Comparison of ENCODE assay signal across 16 cellular contexts in the genomic region with DNA sequence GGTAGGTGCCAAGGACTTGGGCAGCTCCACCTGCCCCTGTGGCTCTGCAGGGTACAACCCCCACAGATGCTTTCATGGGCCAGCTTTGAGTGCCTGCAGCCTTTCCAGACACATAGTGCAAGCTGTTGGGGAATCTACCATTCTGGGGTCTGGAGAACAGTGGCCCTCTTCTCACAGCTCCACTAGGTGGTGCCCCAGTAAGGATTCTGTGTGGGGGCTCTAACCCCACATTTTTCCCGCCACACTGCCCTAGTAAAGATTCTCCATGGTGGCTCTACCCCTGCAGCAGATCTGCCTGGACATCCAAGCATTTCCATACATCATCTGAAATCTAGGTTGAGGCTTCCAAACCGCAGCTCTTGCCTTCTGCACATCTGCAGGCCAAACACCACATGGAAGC.
DNase-seq lines count a peak whose midpoint lies in the region; ATAC-seq and TF ChIP-seq lines count a peak whose summit lies in the region.
"Had no signal": no experiment of that assay in that cellular context is flagged by ENCODE, and none has a peak within 500 bp of the region (broad histone marks: within the 10 kb centered on the region; RNA-seq: fewer than 3 reads in every experiment).

No MANE protein-coding gene starts in this region.

- no peaks in the 10 kb centered on the region for H4K20me1 ChIP-seq in Loucy (ENCODE audit: insufficient read depth, low read length, poor library complexity, severe bottlenecking)

- no peaks in the 10 kb centered on the region for H3F3A ChIP-seq in Loucy (ENCODE audit: low read depth)

- H3K36me3 Mint-ChIP-seq in natural killer cell = peaks cover 9% of the 10 kb centered on the region
- H3K36me3 Mint-ChIP-seq in activated naive CD4-positive, alpha-beta T cell treated with anti-CD3 and anti-CD28 coated beads, Interleukin-2, amount 50 U/mL, for 72 hours = peaks cover 10 to 16% of the 10 kb centered on the region in 2 donors

- no peak overlapping the region for H3K4me3 ChIP-seq in Loucy (ENCODE audit: low read length, poor library complexity, severe bottlenecking)
- no peak overlapping the region for H3K4me3 ChIP-seq in brain microvascular endothelial cell (ENCODE audit: low read depth, low read length)
- H3K4me3 ChIP-seq: GM12878, GM23248 had no signal

- H3K4me2 ChIP-seq in Loucy (ENCODE audit: low read depth, low read length, poor library complexity, severe bottlenecking) = no peak overlapping the region

- H3K4me1 Mint-ChIP-seq in natural killer cell = peaks cover 20 to 23% of the 10 kb centered on the region in 2 donors

- no peak for ATAC-seq in natural killer cell
- ATAC-seq in GM19035 (IDR thresholded peaks at IDR 0.05; ENCODE audit: unreplicated experiment) = no peak
- no peak for ATAC-seq in activated naive CD4-positive, alpha-beta T cell treated with anti-CD3 and anti-CD28 coated beads, Interleukin-2, amount 50 U/mL, for 72 hours
- ATAC-seq: GM12878 had no signal

- no peak overlapping the region for H3K27ac ChIP-seq in brain microvascular endothelial cell
- H3K27ac ChIP-seq: GM23248 had no signal

- no peak overlapping the region for H3K9ac ChIP-seq in Loucy (ENCODE audit: low read depth, low read length, poor library complexity, severe bottlenecking)
- H3K9ac ChIP-seq: GM23248 had no signal

- peaks cover 5 to 6% of the 10 kb centered on the region in 2 donors for H3K9me3 Mint-ChIP-seq in natural killer cell
- peaks cover 7 to 11% of the 10 kb centered on the region in 2 donors for H3K9me3 Mint-ChIP-seq in activated naive CD4-positive, alpha-beta T cell treated with anti-CD3 and anti-CD28 coated beads, Interleukin-2, amount 50 U/mL, for 72 hours

- H3K9me2 ChIP-seq in Loucy (replicated peaks; ENCODE audit: low read depth, low read length) = no peaks in the 10 kb centered on the region

- H3K27ac Mint-ChIP-seq in natural killer cell = no peak overlapping the region
- no peak overlapping the region for H3K27ac Mint-ChIP-seq in activated naive CD4-positive, alpha-beta T cell treated with anti-CD3 and anti-CD28 coated beads, Interleukin-2, amount 50 U/mL, for 72 hours

- no peak overlapping the region for H3K4me3 Mint-ChIP-seq in natural killer cell
- H3K4me3 Mint-ChIP-seq: CD4-positive, alpha-beta memory T cell had no signal

- in situ Hi-C loops in brain microvascular endothelial cell (cut with HindIII; ENCODE audit: low pct_ligation_motif_present, low sequenced_read_pairs) = no loop called here

- no peak overlapping the region for H2AFZ ChIP-seq in Loucy (ENCODE audit: low read length)
- H2AFZ ChIP-seq: GM23248 had no signal

- H3K4me1 ChIP-seq in Loucy (ENCODE audit: insufficient read depth, low read length, poor library complexity, severe bottlenecking) = peaks cover 11% of the 10 kb centered on the region

- DNase-seq in brain microvascular endothelial cell (no peak), natural killer cell (no peak), C1 segment of cervical spinal cord (lab: John Stamatoyannopoulos, UW) (no peak)
- DNase-seq in activated naive CD4-positive, alpha-beta T cell treated with anti-CD3 and anti-CD28 coated beads, Interleukin-2, amount 50 U/mL, for 72 hours (ENCODE audit: low spot score in 2 of 2) = no peak
- DNase-seq: ACHN; CD4-positive, alpha-beta memory T cell; DMS153; DMS79; GF-D8; GM23248; H7; KG1 had no signal

- intact Hi-C loops in natural killer cell (cut with micrococcal nuclease) = no loop called here

- H3K27me3 ChIP-seq in Loucy (ENCODE audit: insufficient read depth, low read length, poor library complexity, severe bottlenecking) (no peaks in the 10 kb centered on the region), brain microvascular endothelial cell (replicated peaks) (no peaks in the 10 kb centered on the region)

- peaks cover 23 to 47% of the 10 kb centered on the region in 2 donors for H3K27me3 Mint-ChIP-seq in natural killer cell (ENCODE audit: low read depth in 2 of 2)
- H3K27me3 Mint-ChIP-seq: CD4-positive, alpha-beta memory T cell had no signal

- H3K36me3 ChIP-seq in Loucy (ENCODE audit: insufficient read depth, low read length) = no peaks in the 10 kb centered on the region
- no peaks in the 10 kb centered on the region for H3K36me3 ChIP-seq in brain microvascular endothelial cell (replicated peaks)

- H3K9me3 ChIP-seq in Loucy (ENCODE audit: insufficient read depth, low read depth, low read length) = no peaks in the 10 kb centered on the region

- H3K79me2 ChIP-seq in Loucy (ENCODE audit: insufficient read depth, low read length) = no peaks in the 10 kb centered on the region

- TF ChIP-seq CTCF in GM12872 (IDR thresholded peaks at IDR 0.05; ENCODE audit: insufficient read depth, low read depth, low read length) = 0 out of 3 replicates have a peak, but pooled peaks have one; percentile 5
- peak; percentile 34 for TF ChIP-seq CTCF in Loucy (conservative IDR thresholded peaks at IDR 0.05; ENCODE audit: low read length)
- TF ChIP-seq CTCF in brain microvascular endothelial cell (IDR thresholded peaks at IDR 0.05; ENCODE audit: low read depth, low read length, missing control alignments) = peak; percentile 8
- TF ChIP-seq CTCF in natural killer cell (IDR thresholded peaks at IDR 0.05) = no peak
